In the genomic region with DNA sequence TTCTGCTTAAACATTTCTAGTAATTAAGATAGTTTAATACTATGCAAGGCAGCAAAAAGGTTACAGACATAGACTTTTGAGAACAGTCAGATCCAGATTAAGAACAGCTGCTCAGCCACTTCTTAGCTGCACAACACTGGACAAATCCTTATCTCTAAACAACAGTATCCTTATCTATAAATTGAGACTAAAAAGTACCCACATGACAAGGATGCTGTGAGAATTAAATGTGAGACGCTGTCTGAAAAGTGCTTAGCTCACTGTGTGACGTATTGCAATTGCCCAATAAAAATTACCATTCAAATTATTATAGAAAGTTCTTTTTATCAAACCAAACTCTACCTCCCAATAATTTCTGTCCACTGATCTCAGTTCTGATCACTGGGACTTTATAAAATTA, we compare ENCODE assay signal across 16 cellular contexts. TPM values are rescaled to one million over a fixed set of nuclear protein-coding genes. Genes with fewer than 3 reads are reported as not detected.
DNase-seq lines count a peak whose midpoint lies in the region; ATAC-seq and TF ChIP-seq lines count a peak whose summit lies in the region.
"Had no signal": no experiment of that assay in that cellular context is flagged by ENCODE, and none has a peak within 500 bp of the region (broad histone marks: within the 10 kb centered on the region; RNA-seq: fewer than 3 reads in every experiment).

No MANE protein-coding gene starts in this region.

- peak overlapping the region; percentile 35 for H3K27ac Mint-ChIP-seq in central memory CD8-positive, alpha-beta T cell (ENCODE audit: low read depth)
- no peak overlapping the region for H3K27ac Mint-ChIP-seq in T-cell

- H3K27ac ChIP-seq in osteoblast (ENCODE audit: low read depth, low read length): no peak overlapping the region
- H3K27ac ChIP-seq: GM23248 had no signal

- peaks cover 23% of the 10 kb centered on the region for H3K4me1 Mint-ChIP-seq in central memory CD8-positive, alpha-beta T cell
- peaks cover 18 to 51% (median 47%) of the 10 kb centered on the region in 3 donors for H3K4me1 Mint-ChIP-seq in T-cell

- no peaks in the 10 kb centered on the region for H3K27me3 ChIP-seq in osteoblast (ENCODE audit: insufficient read depth, low read length)

- H3K36me3 Mint-ChIP-seq in central memory CD8-positive, alpha-beta T cell (ENCODE audit: insufficient read depth): peaks cover 6% of the 10 kb centered on the region
- peaks cover 41% of the 10 kb centered on the region for H3K36me3 Mint-ChIP-seq in T-cell

- no peaks in the 10 kb centered on the region for H3K79me2 ChIP-seq in osteoblast (ENCODE audit: insufficient read depth, low read length)

- H4K20me1 ChIP-seq in osteoblast (ENCODE audit: insufficient read depth, low read length): no peaks in the 10 kb centered on the region

- H3K36me3 ChIP-seq in osteoblast (ENCODE audit: insufficient read depth, low read length): no peaks in the 10 kb centered on the region

- H3K4me1 ChIP-seq in osteoblast (ENCODE audit: insufficient read depth, low read length): peaks cover 7% of the 10 kb centered on the region

- no peaks in the 10 kb centered on the region for H3K27me3 Mint-ChIP-seq in central memory CD8-positive, alpha-beta T cell
- no peaks in the 10 kb centered on the region for H3K27me3 Mint-ChIP-seq in T-cell
- H3K27me3 Mint-ChIP-seq: CD4-positive, alpha-beta memory T cell had no signal

- no peak overlapping the region for H3K4me3 Mint-ChIP-seq in central memory CD8-positive, alpha-beta T cell
- no peak overlapping the region for H3K4me3 Mint-ChIP-seq in T-cell
- H3K4me3 Mint-ChIP-seq: CD4-positive, alpha-beta memory T cell had no signal

- POLR2A ChIA-PET in T-cell (lab: Charles Lee): interaction anchor here (0.6 to 1.9 kb wide), 3 partner anchors 13 to 332 kb away, joined by 5 to 7 read pairs (median 5); no protein-coding TSS in a partner anchor

- no peak overlapping the region for H3K4me2 ChIP-seq in osteoblast (ENCODE audit: insufficient read depth, low read length)

- no peaks in the 10 kb centered on the region for H3K9me3 ChIP-seq in osteoblast (ENCODE audit: low read depth, low read length)

- no peak overlapping the region for H3K4me3 ChIP-seq in osteoblast (ENCODE audit: insufficient read depth, low read length)
- H3K4me3 ChIP-seq: GM23248 had no signal

- no peak for ATAC-seq in central memory CD8-positive, alpha-beta T cell (replicated peaks; ENCODE audit: extremely low read depth, poor library complexity, severe bottlenecking)
- ATAC-seq in GM21423 (IDR thresholded peaks at IDR 0.05; ENCODE audit: unreplicated experiment): no peak
- no peak for ATAC-seq in T-cell (replicated peaks in 1 of 4)
- ATAC-seq: Panc1 had no signal

- H2AFZ ChIP-seq in osteoblast (ENCODE audit: low read length): no peak overlapping the region
- H2AFZ ChIP-seq: GM23248 had no signal

- CTCF ChIA-PET in T-cell (lab: Charles Lee): interaction anchor here (0.6 kb wide), 2 partner anchors 110 to 126 kb away, joined by 3 to 4 read pairs; a partner anchor contains a TSS

- DNase-seq in CMK (ENCODE audit: low read depth) (peak; percentile 56), SK-N-DZ (ENCODE audit: low spot score) (peak; percentile 64), osteoblast (ENCODE audit: insufficient read length, low spot score, missing footprints) (peak; percentile 31), T-cell (no peak), middle frontal gyrus (ENCODE audit: extremely low spot score, low spot score) (no peak)
- DNase-seq in central memory CD8-positive, alpha-beta T cell (ENCODE audit: low spot score in 2 of 2): no peak
- DNase-seq: ACHN; CD4-positive, alpha-beta memory T cell; DND-41; GDM1; GM23248; NCI-H1048; NCI-H2107; SHP77 had no signal

- no peaks in the 10 kb centered on the region for H3K9me3 Mint-ChIP-seq in central memory CD8-positive, alpha-beta T cell
- H3K9me3 Mint-ChIP-seq in T-cell: no peaks in the 10 kb centered on the region
- H3K9me3 Mint-ChIP-seq: CD4-positive, alpha-beta memory T cell had no signal

- TF ChIP-seq CTCF in osteoblast (IDR thresholded peaks at IDR 0.05; ENCODE audit: extremely low read depth, low read depth, low read length): no peak

RNA-seq across cellular contexts. Expression of a gene that starts 35.5 kb away (rescaled TPM):
- 11.0 and 12.2 TPM in 2 replicates for polyA plus RNA-seq in SK-N-DZ (2014; cell fraction: cytosol; rRNA removed)
- 1.4 and 13.1 TPM in 2 replicates for polyA plus RNA-seq in SK-N-DZ (2014; cell fraction: nucleus; rRNA removed)
- 14.8 and 20.0 TPM in 2 replicates for total RNA-seq in osteoblast
- 10 to 100 TPM; 18.0 to 34.0 (median 25.5) TPM for total RNA-seq in T-cell

RNA-seq across cellular contexts. Expression of a gene that starts 42.4 kb away (rescaled TPM):
- 7.1 and 8.1 TPM in 2 replicates for polyA plus RNA-seq in SK-N-DZ (2014; cell fraction: cytosol; rRNA removed)
- 2.5 and 3.2 TPM in 2 replicates for polyA plus RNA-seq in SK-N-DZ (2014; cell fraction: nucleus; rRNA removed)
- total RNA-seq in osteoblast: 3.3 and 4.7 TPM in 2 replicates
- total RNA-seq in T-cell: 1 to 10 TPM in 2 of 5 donors, under 1 TPM in 3; 0.16 to 1.6 (median 0.96) TPM

Comparison
In these comparisons a context has a peak if more than half of its experiments do, and no peak if none do; other contexts are left out.
1. DNase-seq: peak in CMK (single experiment), SK-N-DZ (single experiment) and osteoblast (single experiment); none in central memory CD8-positive, alpha-beta T cell (0 of 2), T-cell (0 of 34) and middle frontal gyrus (single experiment).